ENCODE assay signal across 8 cellular contexts in genomic region chrX:125132274-125132673, GRCh38.
DNase-seq lines count a peak whose midpoint lies in the region; ATAC-seq and TF ChIP-seq lines count a peak whose summit lies in the region.

No MANE protein-coding gene starts in this region.

- no peak overlapping the region for H3K27ac Mint-ChIP-seq in Calu3 (ENCODE audit: unreplicated experiment)

- H3K9me3 ChIP-seq in spleen, result no peaks in the 10 kb centered on the region

- no TSS peak for BruUV-seq in Calu3 (replicated peaks; lab: Mats Ljungman, UMichigan)

- H3K27me3 ChIP-seq in spleen (replicated peaks in 1 of 7), result no peaks in the 10 kb centered on the region

- H3K27me3 Mint-ChIP-seq in Calu3 (ENCODE audit: unreplicated experiment), result no peaks in the 10 kb centered on the region

- DNase-seq in CD1c-positive myeloid dendritic cell (ENCODE audit: extremely low spot score) (peak; percentile 1), NCI-H82 (lab: John Stamatoyannopoulos, UW) (peak; percentile 66), fibroblast of mammary gland (ENCODE audit: low read depth) (peak; percentile 2), Calu3 (no peak), spleen (no peak), UCSD-AML1 (lab: John Stamatoyannopoulos, UW; ENCODE audit: unreplicated experiment) (no peak)

- ATAC-seq in GM19351 (IDR thresholded peaks at IDR 0.05; ENCODE audit: unreplicated experiment) (peak; percentile 67), GM19463 (IDR thresholded peaks at IDR 0.05; ENCODE audit: unreplicated experiment) (no peak)

- intact Hi-C loops in Calu3 (cut with micrococcal nuclease; ENCODE audit: unreplicated experiment), result loop anchor here (5.0 kb wide), 1 partner anchor 725 kb away; no protein-coding TSS in a partner anchor
- intact Hi-C loops in spleen (cut with DNase I; ENCODE audit: low total_unique reads), result no loop called here

- no peaks in the 10 kb centered on the region for H3K36me3 ChIP-seq in spleen

- H3K4me3 ChIP-seq in fibroblast of mammary gland (ENCODE audit: control insufficient read depth, low read depth, low read length) (no peak overlapping the region), spleen (no peak overlapping the region)

- peaks cover 3% of the 10 kb centered on the region for H3K9me3 Mint-ChIP-seq in Calu3 (ENCODE audit: low read depth, unreplicated experiment)

- H3K27ac ChIP-seq in spleen, result no peak overlapping the region

- WGBS in spleen, 5 donors, result 32 to 55% (median 43%) methylated on average over 2 of the region's 2 CpGs

- CTCF ChIA-PET in Calu3 (lab: Charles Lee), result no interaction called here

- no peak overlapping the region for H3K4me3 Mint-ChIP-seq in Calu3 (ENCODE audit: low read depth, unreplicated experiment)

- TF ChIP-seq CTCF in fibroblast of mammary gland (conservative IDR thresholded peaks at IDR 0.05; ENCODE audit: control insufficient read depth, insufficient read depth, low read depth, low read length) (peak; percentile 38), Calu3 (IDR thresholded peaks at IDR 0.05; ENCODE audit: unreplicated experiment) (no peak), spleen (IDR thresholded peaks at IDR 0.05 in 8 of 11, conservative IDR thresholded peaks at IDR 0.05 in 3 of 11) (peak in 4 of 11 experiments; percentile 16 to 40 (median 27))

- no peaks in the 10 kb centered on the region for H3K4me1 ChIP-seq in spleen

- H3K4me1 Mint-ChIP-seq in Calu3 (ENCODE audit: low read depth, unreplicated experiment), result no peaks in the 10 kb centered on the region

- no peaks in the 10 kb centered on the region for H3K36me3 Mint-ChIP-seq in Calu3 (ENCODE audit: insufficient read depth, unreplicated experiment)

- TF ChIP-seq POLR2A in spleen (IDR thresholded peaks at IDR 0.05), result no peak

Comparison
In these comparisons a context has a peak if more than half of its experiments do, and no peak if none do; other contexts are left out.
1. DNase-seq: peak in CD1c-positive myeloid dendritic cell (single experiment), NCI-H82 (single experiment) and fibroblast of mammary gland (single experiment); none in Calu3 (single experiment), spleen (single experiment) and UCSD-AML1 (single experiment).